In genomic region chr19:35797663-35798062, GRCh38 we compare ENCODE assay signal across 1 cellular context.
TF ChIP-seq lines count a peak whose summit lies in the region.

No MANE protein-coding gene starts in this region.

TF ChIP-seq in K562, 482 proteins besides CTCF, POLR2A, EP300 and RAD21 (continued from another document):
- no peak for TF ChIP-seq ZNF407 (IDR thresholded peaks at IDR 0.05; ENCODE audit: low read depth)
- TF ChIP-seq ZZZ3 (IDR thresholded peaks at IDR 0.05) = no peak
- no peak for TF ChIP-seq POU5F1 (IDR thresholded peaks at IDR 0.05; ENCODE audit: borderline replicate concordance, low read depth, low read length, partially characterized antibody)
- TF ChIP-seq ATF3 (IDR thresholded peaks at IDR 0.05) = no peak
- TF ChIP-seq ATF3 (CRISPR knock-in tag; conservative IDR thresholded peaks at IDR 0.05) = no peak
- no peak for TF ChIP-seq HNRNPLL (IDR thresholded peaks at IDR 0.05; ENCODE audit: low read depth, low read length, poor library complexity, severe bottlenecking)
- TF ChIP-seq, protein P1, sequence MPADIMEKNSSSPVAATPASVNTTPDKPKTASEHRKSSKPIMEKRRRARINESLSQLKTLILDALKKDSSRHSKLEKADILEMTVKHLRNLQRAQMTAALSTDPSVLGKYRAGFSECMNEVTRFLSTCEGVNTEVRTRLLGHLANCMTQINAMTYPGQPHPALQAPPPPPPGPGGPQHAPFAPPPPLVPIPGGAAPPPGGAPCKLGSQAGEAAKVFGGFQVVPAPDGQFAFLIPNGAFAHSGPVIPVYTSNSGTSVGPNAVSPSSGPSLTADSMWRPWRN (IDR thresholded peaks at IDR 0.05; ENCODE audit: low read depth) = no peak
- no peak for TF ChIP-seq OTX1 (CRISPR knock-in tag; IDR thresholded peaks at IDR 0.05)
- TF ChIP-seq, protein P2, sequence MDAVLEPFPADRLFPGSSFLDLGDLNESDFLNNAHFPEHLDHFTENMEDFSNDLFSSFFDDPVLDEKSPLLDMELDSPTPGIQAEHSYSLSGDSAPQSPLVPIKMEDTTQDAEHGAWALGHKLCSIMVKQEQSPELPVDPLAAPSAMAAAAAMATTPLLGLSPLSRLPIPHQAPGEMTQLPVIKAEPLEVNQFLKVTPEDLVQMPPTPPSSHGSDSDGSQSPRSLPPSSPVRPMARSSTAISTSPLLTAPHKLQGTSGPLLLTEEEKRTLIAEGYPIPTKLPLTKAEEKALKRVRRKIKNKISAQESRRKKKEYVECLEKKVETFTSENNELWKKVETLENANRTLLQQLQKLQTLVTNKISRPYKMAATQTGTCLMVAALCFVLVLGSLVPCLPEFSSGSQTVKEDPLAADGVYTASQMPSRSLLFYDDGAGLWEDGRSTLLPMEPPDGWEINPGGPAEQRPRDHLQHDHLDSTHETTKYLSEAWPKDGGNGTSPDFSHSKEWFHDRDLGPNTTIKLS (IDR thresholded peaks at IDR 0.05; ENCODE audit: borderline replicate concordance, low read depth) = no peak
- no peak for TF ChIP-seq TCF7 (IDR thresholded peaks at IDR 0.05; ENCODE audit: borderline replicate concordance)
- no peak for TF ChIP-seq CC2D1A (IDR thresholded peaks at IDR 0.05)
- TF ChIP-seq THAP12 (CRISPR knock-in tag; IDR thresholded peaks at IDR 0.05) = no peak
- TF ChIP-seq, protein P3, sequence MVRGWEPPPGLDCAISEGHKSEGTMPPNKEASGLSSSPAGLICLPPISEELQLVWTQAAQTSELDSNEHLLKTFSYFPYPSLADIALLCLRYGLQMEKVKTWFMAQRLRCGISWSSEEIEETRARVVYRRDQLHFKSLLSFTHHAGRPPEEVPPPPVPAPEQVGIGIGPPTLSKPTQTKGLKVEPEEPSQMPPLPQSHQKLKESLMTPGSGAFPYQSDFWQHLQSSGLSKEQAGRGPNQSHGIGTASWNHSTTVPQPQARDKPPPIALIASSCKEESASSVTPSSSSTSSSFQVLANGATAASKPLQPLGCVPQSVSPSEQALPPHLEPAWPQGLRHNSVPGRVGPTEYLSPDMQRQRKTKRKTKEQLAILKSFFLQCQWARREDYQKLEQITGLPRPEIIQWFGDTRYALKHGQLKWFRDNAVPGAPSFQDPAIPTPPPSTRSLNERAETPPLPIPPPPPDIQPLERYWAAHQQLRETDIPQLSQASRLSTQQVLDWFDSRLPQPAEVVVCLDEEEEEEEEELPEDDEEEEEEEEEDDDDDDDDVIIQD (CRISPR knock-in tag; IDR thresholded peaks at IDR 0.05) = no peak
- no peak for TF ChIP-seq ZBED1 (IDR thresholded peaks at IDR 0.05)
- TF ChIP-seq MCM3 (IDR thresholded peaks at IDR 0.05) = no peak
- no peak for TF ChIP-seq DPF2 (IDR thresholded peaks at IDR 0.05)
- TF ChIP-seq HDAC2 (IDR thresholded peaks at IDR 0.05) = no peak
- no peak for TF ChIP-seq FOXA3 (CRISPR knock-in tag; conservative IDR thresholded peaks at IDR 0.05 in 1 of 2, IDR thresholded peaks at IDR 0.05 in 1 of 2)
- TF ChIP-seq L3MBTL2 (IDR thresholded peaks at IDR 0.05) = peak; percentile 85
- TF ChIP-seq ZNF316 (IDR thresholded peaks at IDR 0.05) = no peak
